Comparison of ENCODE assay signal across 1 cellular context in the genomic region with DNA sequence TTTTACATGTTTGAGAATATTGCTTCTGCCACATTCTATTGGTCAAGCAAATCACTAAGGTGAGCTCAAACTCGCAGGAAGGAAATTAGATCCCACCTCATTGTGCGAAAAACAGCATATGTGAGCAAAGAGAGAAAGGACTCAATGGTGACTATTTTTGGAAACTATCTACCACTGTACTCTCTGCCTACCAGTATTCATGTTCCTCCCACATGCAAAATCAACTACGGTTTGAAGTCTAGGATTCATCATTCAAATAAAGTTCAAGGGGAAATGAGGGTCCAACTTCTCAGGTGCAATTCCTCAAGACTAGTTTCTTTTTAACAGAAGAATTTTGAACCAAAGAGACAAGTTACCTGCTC.
TF ChIP-seq lines count a peak whose summit lies in the region.

No MANE protein-coding gene starts in this region.

TF ChIP-seq in IMR-90, 13 proteins besides CTCF, POLR2A, EP300 and RAD21:
- TF ChIP-seq USF2 (IDR thresholded peaks at IDR 0.05; ENCODE audit: low read depth, low read length) (no peak), NFE2L2 (IDR thresholded peaks at IDR 0.05; ENCODE audit: low read depth, low read length) (no peak), MXI1 (IDR thresholded peaks at IDR 0.05; ENCODE audit: borderline replicate concordance, low read depth, low read length) (no peak), BHLHE40 (IDR thresholded peaks at IDR 0.05; ENCODE audit: low read depth, low read length) (no peak), CHD1 (IDR thresholded peaks at IDR 0.05; ENCODE audit: low read depth, low read length) (no peak), CEBPB (IDR thresholded peaks at IDR 0.05; ENCODE audit: low read depth, low read length) (no peak), RCOR1 (IDR thresholded peaks at IDR 0.05; ENCODE audit: insufficient replicate concordance, low read length) (no peak), MAFK (IDR thresholded peaks at IDR 0.05; ENCODE audit: low read depth, low read length) (no peak), FOS (IDR thresholded peaks at IDR 0.05; ENCODE audit: low read depth, low read length) (no peak), RFX5 (IDR thresholded peaks at IDR 0.05; ENCODE audit: low read depth, low read length) (no peak), ELK1 (IDR thresholded peaks at IDR 0.05; ENCODE audit: borderline replicate concordance, low read depth, low read length) (no peak), MAZ (IDR thresholded peaks at IDR 0.05; ENCODE audit: borderline replicate concordance, low read depth, low read length) (no peak), SMC3 (IDR thresholded peaks at IDR 0.05; ENCODE audit: low read depth, low read length) (no peak)
